18 cellular contexts compared by ENCODE assay signal in genomic region chr2:195056001-195056400, GRCh38.
"Had no signal": no experiment of that assay in that cellular context is flagged by ENCODE, and none has a peak within 500 bp of the region (broad histone marks: within the 10 kb centered on the region; RNA-seq: fewer than 3 reads in every experiment).

No MANE protein-coding gene starts in this region.

- DNase-seq: activated CD4-positive, alpha-beta T cell treated with anti-CD3 and anti-CD28 coated beads for 48 hours; activated CD4-positive, alpha-beta T cell treated with anti-CD3 and anti-CD28 coated beads, Interleukin-2, amount 50 U/mL, for 4 hours; activated CD4-positive, CD25-positive, alpha-beta regulatory T cell treated with anti-CD3 and anti-CD28 coated beads, Interleukin-2, amount 50 U/mL, for 72 hours; activated CD8-positive, alpha-beta memory T cell treated with anti-CD3 and anti-CD28 coated beads, Interleukin-2, amount 50 U/mL, for 48 hours; activated CD8-positive, alpha-beta T cell treated with anti-CD3 and anti-CD28 coated beads, Interleukin-2, amount 10 ng/mL, durations not matched to agents 7 days and 5 days; activated effector memory CD4-positive, alpha-beta T cell treated with Interleukin-2 at 50 U/mL for 16 hours; activated naive CD4-positive, alpha-beta T cell; activated T-cell treated with anti-CD3 and anti-CD28 coated beads, Interleukin-2, amount 50 U/mL, for 1 hour; aorta; caudate nucleus; colonic mucosa; MM.1S; NCI-H187; NCI-H510A; NCI-H526 treated with DMSO at 0.1 percent for 48 hours; RPMI8226 had no signal

- H3K27ac ChIP-seq: breast epithelium, colonic mucosa, SJSA1 had no signal

- H3K4me1 ChIP-seq: breast epithelium, colonic mucosa, SJSA1 had no signal

- H3K4me3 ChIP-seq: breast epithelium, colonic mucosa, SJSA1 had no signal

- H3K27me3 ChIP-seq: breast epithelium, colonic mucosa, SJSA1 had no signal

- H3K9me3 ChIP-seq: breast epithelium, colonic mucosa, SJSA1 had no signal

- H3K36me3 ChIP-seq: breast epithelium, colonic mucosa, SJSA1 had no signal
